9 cellular contexts compared by ENCODE assay signal in the genomic region with DNA sequence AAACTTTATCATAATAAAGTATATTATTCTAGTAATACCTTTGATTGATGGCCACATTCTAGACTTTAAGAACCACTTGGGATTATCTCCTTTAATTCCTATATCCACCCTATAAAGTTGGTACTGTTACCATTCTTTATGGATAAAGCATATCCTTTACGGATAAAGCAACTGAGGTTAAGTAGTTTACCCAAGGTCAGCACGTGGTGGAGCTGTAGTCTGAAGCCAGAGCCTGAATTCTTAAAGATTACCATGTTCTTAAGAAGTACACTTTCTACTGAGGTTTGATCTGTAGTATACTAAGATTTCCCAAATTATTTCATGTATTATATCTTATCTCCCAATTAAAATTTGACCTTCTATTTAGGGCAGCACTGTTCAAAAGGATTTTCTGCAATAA. TPM values are rescaled to one million over a fixed set of nuclear protein-coding genes. Genes with fewer than 3 reads are reported as not detected.
DNase-seq lines count a peak whose midpoint lies in the region; ATAC-seq and TF ChIP-seq lines count a peak whose summit lies in the region.
"Had no signal": no experiment of that assay in that cellular context is flagged by ENCODE, and none has a peak within 500 bp of the region (broad histone marks: within the 10 kb centered on the region; RNA-seq: fewer than 3 reads in every experiment).

No MANE protein-coding gene starts in this region.

- no CpG with 5 or more reads among the region's 2 CpGs for WGBS in IMR-90 (ENCODE audit: extremely low coverage in 2 of 2, insufficient read length in 1 of 2), 2 experiments
- 19 to 36% methylated on average over 2 of the region's 2 CpGs for WGBS in tibial nerve, 2 donors

- no peak overlapping the region for H2BK5ac ChIP-seq in IMR-90 (ENCODE audit: low read depth, low read length, poor library complexity, severe bottlenecking)

- H3K36me3 Mint-ChIP-seq in nephron (ENCODE audit: low read depth), result no peaks in the 10 kb centered on the region

- TF ChIP-seq CTCF in IMR-90 (conservative IDR thresholded peaks at IDR 0.05; ENCODE audit: low read depth, low read length) (peak; percentile 51), nephron (IDR thresholded peaks at IDR 0.05; ENCODE audit: unreplicated experiment in 3 of 3) (peak in 2 of 3 experiments; percentile 14 to 41), tibial nerve (IDR thresholded peaks at IDR 0.05) (no peak), RWPE1 (conservative IDR thresholded peaks at IDR 0.05; ENCODE audit: low read depth) (no peak; the same call in 1 of the 2 replicates)

- dilution Hi-C loops in IMR-90 (cut with HindIII; ENCODE audit: low sequenced_read_pairs, unreplicated experiment), result no loop called here

- intact Hi-C loops in IMR-90 (cut with micrococcal nuclease), result no loop called here

- no peak overlapping the region for H2BK15ac ChIP-seq in IMR-90 (ENCODE audit: low read depth, low read length)

- H3K4me2 ChIP-seq in IMR-90 (ENCODE audit: low read depth, low read length), result no peak overlapping the region

- no peak overlapping the region for H2BK20ac ChIP-seq in IMR-90 (ENCODE audit: low read depth, low read length)

- TF ChIP-seq RAD21 in IMR-90 (IDR thresholded peaks at IDR 0.05; ENCODE audit: low read length), result peak; percentile 37; the same call in 1 of the 2 replicates

- H4K91ac ChIP-seq in IMR-90 (ENCODE audit: insufficient read depth, low read depth, low read length), result no peak overlapping the region

- H3K23ac ChIP-seq in IMR-90 (ENCODE audit: low read depth, low read length), result no peak overlapping the region

- H3K27ac Mint-ChIP-seq in nephron, result peak overlapping the region; percentile 42 to 64 (median 62)

- H3K4me3 ChIP-seq in IMR-90 (ENCODE audit: insufficient read depth, low read depth, low read length) (no peak overlapping the region), tibial nerve (no peak overlapping the region)

- no peak overlapping the region for H4K8ac ChIP-seq in IMR-90 (ENCODE audit: low read depth in 2 of 2, low read length in 2 of 2)

- no peak overlapping the region for H3K56ac ChIP-seq in IMR-90 (ENCODE audit: extremely low read depth, insufficient read depth, low read length)

- no peak overlapping the region for H3K18ac ChIP-seq in IMR-90 (ENCODE audit: low read depth, low read length)

- no peak overlapping the region for H3K4ac ChIP-seq in IMR-90 (ENCODE audit: low read depth, low read length)

- no peak overlapping the region for H3K9ac ChIP-seq in IMR-90 (ENCODE audit: low read depth, low read length)

- TF ChIP-seq POLR2A in IMR-90 (IDR thresholded peaks at IDR 0.05; ENCODE audit: low read depth, low read length), result no peak
- TF ChIP-seq POLR2A in tibial nerve (IDR thresholded peaks at IDR 0.05), result no peak

- no peaks in the 10 kb centered on the region for H4K20me1 ChIP-seq in IMR-90 (ENCODE audit: insufficient read depth, low read length)

- H3K4me1 Mint-ChIP-seq in nephron, result peaks cover 18% of the 10 kb centered on the region

- CTCF ChIA-PET in IMR-90 (lab: Yijun Ruan, JAX) (interaction anchor here (1.1 to 4.9 kb wide), 2 partner anchors 110 to 169 kb away, joined by 4 to 45 read pairs; a partner anchor contains a TSS), RWPE1 (lab: Yijun Ruan, JAX) (interaction anchor here (0.6 kb wide), 1 partner anchor 566 kb away, joined by 3 read pairs; no protein-coding TSS in a partner anchor)

- BruUV-seq in IMR-90 (replicated peaks; lab: Mats Ljungman, UMichigan), result no TSS peak

- no peak for TF ChIP-seq EP300 in tibial nerve (IDR thresholded peaks at IDR 0.05)

- in situ Hi-C loops in IMR-90 (cut with MboI; ENCODE audit: low sequenced_read_pairs), result loop anchor here (5.0 kb wide), 1 partner anchor 170 kb away; a partner anchor contains a TSS

- ATAC-seq in IMR-90 (ENCODE audit: low read depth) (no peak), left lobe of liver (no peak)

- H2AFZ ChIP-seq in IMR-90 (replicated peaks; ENCODE audit: low read length, poor library complexity), result no peak overlapping the region

- H3K4me1 ChIP-seq in IMR-90 (ENCODE audit: control insufficient read depth, insufficient read depth, low read length) (peaks cover 6% of the 10 kb centered on the region), tibial nerve (peaks cover 0 to 33% (median 25%) of the 10 kb centered on the region in 4 donors)

- POLR2A ChIA-PET in IMR-90 (lab: Charles Lee; ENCODE audit: unreplicated experiment) (no interaction called here), RWPE1 (lab: Yijun Ruan, JAX; ENCODE audit: low non-redundant PET) (no interaction called here)

- H3K27me3 ChIP-seq in IMR-90 (ENCODE audit: control insufficient read depth, insufficient read depth, low read length) (no peaks in the 10 kb centered on the region), tibial nerve (no peaks in the 10 kb centered on the region)

- no peaks in the 10 kb centered on the region for H3K9me3 Mint-ChIP-seq in nephron

- no peaks in the 10 kb centered on the region for H3K9me3 ChIP-seq in IMR-90 (ENCODE audit: control insufficient read depth, insufficient read depth, low read length)
- H3K9me3 ChIP-seq in tibial nerve, result no peaks in the 10 kb centered on the region

- H2AK5ac ChIP-seq in IMR-90 (ENCODE audit: low read depth, low read length), result no peak overlapping the region

- H3K27ac ChIP-seq in IMR-90 (ENCODE audit: insufficient read depth, low read length) (no peak overlapping the region), tibial nerve (peak overlapping the region in 2 of 4 donors; percentile 96 to 99), RWPE1 (no peak overlapping the region)

- no peak overlapping the region for H3K14ac ChIP-seq in IMR-90 (replicated peaks; ENCODE audit: low read depth, low read length)

- no peaks in the 10 kb centered on the region for H3K36me3 ChIP-seq in IMR-90 (ENCODE audit: control insufficient read depth, insufficient read depth, low read length)
- no peaks in the 10 kb centered on the region for H3K36me3 ChIP-seq in tibial nerve

- H4K5ac ChIP-seq in IMR-90 (ENCODE audit: low read depth, low read length), result no peak overlapping the region

- H3K4me3 Mint-ChIP-seq in nephron, result peak overlapping the region; percentile 28 to 75 (median 53)

- H2AK9ac ChIP-seq in IMR-90 (replicated peaks; ENCODE audit: low read depth, low read length, poor library complexity), result no peak overlapping the region

- DNase-seq in EH (ENCODE audit: low read depth) (peak; percentile 43), IMR-90 (peak; percentile 54), astrocyte of the hippocampus (ENCODE audit: low read depth, low spot score) (peak; percentile 32), left lobe of liver (ENCODE audit: low spot score) (no peak), tibial nerve (ENCODE audit: low spot score in 2 of 2) (no peak), RWPE1 (ENCODE audit: low spot score) (no peak)
- DNase-seq: activated CD4-positive, alpha-beta T cell treated with anti-CD3 and anti-CD28 coated beads for 48 hours; NCI-H2029 had no signal

- H2BK120ac ChIP-seq in IMR-90 (ENCODE audit: low read depth, low read length), result no peak overlapping the region

- no peaks in the 10 kb centered on the region for H3K9me1 ChIP-seq in IMR-90 (ENCODE audit: insufficient read depth, low read length)

- no peaks in the 10 kb centered on the region for H3K27me3 Mint-ChIP-seq in nephron (ENCODE audit: low read depth)

- peaks cover 2 to 9% of the 10 kb centered on the region in 2 experiments; a peak in 2 of 4 replicates for H3K79me1 ChIP-seq in IMR-90 (ENCODE audit: low read depth in 1 of 2, low read length in 2 of 2)

TF ChIP-seq in IMR-90, 13 proteins besides CTCF, POLR2A, EP300 and RAD21:
- peak; percentile 15; the same call in 1 of the 2 replicates for TF ChIP-seq SMC3 (IDR thresholded peaks at IDR 0.05; ENCODE audit: low read depth, low read length)
- no peak for TF ChIP-seq FOS (IDR thresholded peaks at IDR 0.05; ENCODE audit: low read depth, low read length)

RNA-seq across cellular contexts. Expression of a gene that starts 3.0 kb away (rescaled TPM):
- total RNA-seq in IMR-90 (2012; rRNA removed) (12.9 and 17.2 TPM in 2 replicates), left lobe of liver (12.4 TPM), tibial nerve (10 to 100 TPM; 38.7 to 86.7 (median 59.7) TPM)
- 8.8 and 12.6 TPM in 2 replicates for polyA plus RNA-seq in IMR-90 (2012; rRNA removed)
- 6.8 and 9.2 TPM in 2 replicates for polyA plus RNA-seq in IMR-90 (2012; cell fraction: cytosol; rRNA removed)
- polyA plus RNA-seq in IMR-90 (2012; cell fraction: nucleus; rRNA removed; ENCODE audit: low replicate concordance), result 13.3 and 41.5 TPM in 2 replicates

RNA-seq across cellular contexts. Expression of a gene that starts 38.4 kb away (rescaled TPM):
- total RNA-seq in IMR-90 (2012; rRNA removed), result not detected in 2 replicates
- polyA plus RNA-seq in IMR-90 (2012; rRNA removed), result not detected in 2 replicates
- not detected in 2 replicates for polyA plus RNA-seq in IMR-90 (2012; cell fraction: cytosol; rRNA removed)
- polyA plus RNA-seq in IMR-90 (2012; cell fraction: nucleus; rRNA removed; ENCODE audit: low replicate concordance), result 0.03 and 0.05 TPM in 2 replicates
- 2.3 TPM for total RNA-seq in left lobe of liver
- total RNA-seq in tibial nerve, result 1 to 10 TPM; 1.5 to 7.3 (median 4.3) TPM

Comparison
In these comparisons a context has a peak if more than half of its experiments do, and no peak if none do; other contexts are left out.
1. DNase-seq: peak in EH (single experiment), IMR-90 (single experiment) and astrocyte of the hippocampus (single experiment); none in left lobe of liver (single experiment), tibial nerve (0 of 2) and RWPE1 (single experiment).
2. CTCF ChIP-seq: peak in IMR-90 (single experiment) and nephron (2 of 3); none in tibial nerve (0 of 5) and RWPE1 (single experiment).